In genomic region chr7:99554929-99555328, GRCh38 we compare ENCODE assay signal across 15 cellular contexts. TPM values are rescaled to one million over a fixed set of nuclear protein-coding genes. Genes with fewer than 3 reads are reported as not detected.
"Had no signal": no experiment of that assay in that cellular context is flagged by ENCODE, and none has a peak within 500 bp of the region (broad histone marks: within the 10 kb centered on the region; RNA-seq: fewer than 3 reads in every experiment).

No MANE protein-coding gene starts in this region.

- H3K36me3 ChIP-seq: thoracic aorta had no signal

- H3K4me3 ChIP-seq: left ventricle myocardium inferior, mucosa of descending colon, thoracic aorta had no signal

- H3K4me3 Mint-ChIP-seq: nephron progenitor cell had no signal

- H3K9me3 ChIP-seq: left ventricle myocardium inferior, mucosa of descending colon, thoracic aorta had no signal

- DNase-seq: activated CD4-positive, alpha-beta T cell treated with anti-CD3 and anti-CD28 coated beads, Interleukin-2, amount 50 U/mL, for 4 hours; hippocampal formation; left ventricle myocardium inferior; mucosa of descending colon; nephron progenitor cell; T-helper 1 cell; T1000 had no signal

- ATAC-seq: activated CD4-positive, CD25-positive, alpha-beta regulatory T cell treated with anti-CD3 and anti-CD28 coated beads, Interleukin-2, amount 50 U/mL, for 24 hours; esophagus mucosa; mucosa of descending colon; sciatic nerve had no signal

- H3K27ac ChIP-seq: left ventricle myocardium inferior, thoracic aorta had no signal

RNA-seq across cellular contexts. Expression of gene TMEM225B, which starts 43.1 kb away (rescaled TPM):
- total RNA-seq: cardiac septum, kidney epithelial cell, left ventricle myocardium inferior, pulmonary artery endothelial cell, SK-MEL-5 had no signal
